Comparison of ENCODE assay signal across 8 cellular contexts in genomic region chr12:69238589-69239285, GRCh38. TPM values are rescaled to one million over a fixed set of nuclear protein-coding genes. Genes with fewer than 3 reads are reported as not detected.
DNase-seq lines count a peak whose midpoint lies in the region; ATAC-seq and TF ChIP-seq lines count a peak whose summit lies in the region.

No MANE protein-coding gene starts in this region.

- no peak overlapping the region for H3K23ac ChIP-seq in trophoblast cell (ENCODE audit: low read length)

- no peak overlapping the region for H3K9ac ChIP-seq in trophoblast cell (ENCODE audit: low read length)

- H2BK120ac ChIP-seq in trophoblast cell (ENCODE audit: insufficient read depth, low read length, poor library complexity), result no peak overlapping the region

- H3K4me1 Mint-ChIP-seq in effector memory CD8-positive, alpha-beta T cell (ENCODE audit: low read depth in 2 of 2), result peaks cover 27 to 40% of the 10 kb centered on the region in 2 donors

- H3K4me2 ChIP-seq in trophoblast cell (ENCODE audit: low read length), result peak overlapping the region; percentile 92

- H3K4me3 ChIP-seq in heart right ventricle (peak overlapping the region in 9 of 10 donors; percentile 60 to 99 (median 82)), MG63 (peak overlapping the region; percentile 85), trophoblast cell (ENCODE audit: low read depth, low read length) (no peak overlapping the region)

- H3K79me2 ChIP-seq in trophoblast cell (ENCODE audit: control insufficient read depth, insufficient read depth, low read length, poor library complexity), result peaks cover 13% of the 10 kb centered on the region

- H3K9me3 ChIP-seq in heart right ventricle (no peaks in the 10 kb centered on the region), MG63 (no peaks in the 10 kb centered on the region), trophoblast cell (ENCODE audit: insufficient read depth, low read depth, low read length) (no peaks in the 10 kb centered on the region)

- peaks cover 31% of the 10 kb centered on the region for H3K36me3 Mint-ChIP-seq in effector memory CD8-positive, alpha-beta T cell (ENCODE audit: insufficient read depth)

- peak overlapping the region; percentile 51 for H2AFZ ChIP-seq in trophoblast cell (ENCODE audit: insufficient read depth, low read length, poor library complexity)

- ATAC-seq in heart right ventricle (peak in 1 of 8 donors; percentile 6), left ventricle myocardium superior (no peak)
- ATAC-seq in effector memory CD8-positive, alpha-beta T cell (replicated peaks), result no peak

- H4K8ac ChIP-seq in trophoblast cell (ENCODE audit: low read depth, low read length), result peak overlapping the region; percentile 74

- H4K91ac ChIP-seq in trophoblast cell (ENCODE audit: low read depth, low read length), result no peak overlapping the region

- peak overlapping the region; percentile 98 to 100 for H3K27ac Mint-ChIP-seq in effector memory CD8-positive, alpha-beta T cell

- no peak for DNase-seq in heart right ventricle
- DNase-seq in left ventricle myocardium superior, result no peak
- no peak for DNase-seq in MG63
- DNase-seq in effector memory CD8-positive, alpha-beta T cell, result peak in 1 of 3 experiments; percentile 4
- DNase-seq in trophoblast cell, result no peak
- DNase-seq in UCSD-AML1 (lab: John Stamatoyannopoulos, UW; ENCODE audit: unreplicated experiment), result no peak
- no peak for DNase-seq in MV-4-11 (lab: John Stamatoyannopoulos, UW)
- no peak for DNase-seq in NCI-H226

- WGBS in heart right ventricle, 2 donors, result 21 to 22% methylated on average over 13 of the region's 13 CpGs
- WGBS in trophoblast cell (ENCODE audit: extremely low coverage, insufficient coverage, insufficient read length), result 100% methylated on average over 1 of the region's 13 CpGs

- no peaks in the 10 kb centered on the region for H3K36me3 ChIP-seq in heart right ventricle
- H3K36me3 ChIP-seq in MG63, result peaks cover 20% of the 10 kb centered on the region
- H3K36me3 ChIP-seq in trophoblast cell (ENCODE audit: control insufficient read depth in 1 of 2, insufficient read depth in 2 of 2, low read length in 2 of 2), result peaks cover 0 to under 1% of the 10 kb centered on the region in 2 experiments

- no peak overlapping the region for H2BK12ac ChIP-seq in trophoblast cell (ENCODE audit: low read length)

- H3K9me3 Mint-ChIP-seq in effector memory CD8-positive, alpha-beta T cell, result no peaks in the 10 kb centered on the region

- no peak overlapping the region for H2AK5ac ChIP-seq in trophoblast cell (ENCODE audit: low read length)

- H3K18ac ChIP-seq in trophoblast cell (ENCODE audit: low read length), result no peak overlapping the region

- peaks cover 7% of the 10 kb centered on the region for H3K79me1 ChIP-seq in trophoblast cell (ENCODE audit: low read length)

- peak overlapping the region; percentile 21 to 99 (median 92) for H3K27ac ChIP-seq in heart right ventricle
- no peak overlapping the region for H3K27ac ChIP-seq in trophoblast cell (ENCODE audit: low read depth, low read length)

- peak overlapping the region; percentile 36 for H4K12ac ChIP-seq in trophoblast cell (ENCODE audit: low read depth, low read length)

- no peak overlapping the region for H3K14ac ChIP-seq in trophoblast cell (ENCODE audit: low read length)

- intact Hi-C loops in heart right ventricle (cut with DNase I), result no loop called here
- intact Hi-C loops in left ventricle myocardium superior (cut with micrococcal nuclease), result no loop called here

- TF ChIP-seq CTCF in heart right ventricle (IDR thresholded peaks at IDR 0.05), result no peak

- H3K27me3 ChIP-seq in heart right ventricle, result no peaks in the 10 kb centered on the region
- no peaks in the 10 kb centered on the region for H3K27me3 ChIP-seq in MG63
- H3K27me3 ChIP-seq in trophoblast cell (ENCODE audit: insufficient read depth, low read length), result no peaks in the 10 kb centered on the region

- H3K4me3 Mint-ChIP-seq in effector memory CD8-positive, alpha-beta T cell, result peak overlapping the region; percentile 88 to 100

- H2BK5ac ChIP-seq in trophoblast cell (ENCODE audit: low read depth, low read length, poor library complexity), result no peak overlapping the region

- H3K4ac ChIP-seq in trophoblast cell (ENCODE audit: low read depth, low read length), result no peak overlapping the region

- no peaks in the 10 kb centered on the region for H3K27me3 Mint-ChIP-seq in effector memory CD8-positive, alpha-beta T cell

- peaks cover 7 to 43% (median 38%) of the 10 kb centered on the region in 9 donors for H3K4me1 ChIP-seq in heart right ventricle
- H3K4me1 ChIP-seq in trophoblast cell (ENCODE audit: control insufficient read depth in 1 of 2, insufficient read depth in 2 of 2, low read length in 2 of 2), result peaks cover 0 to 3% of the 10 kb centered on the region in 2 experiments

RNA-seq across cellular contexts. Expression of gene CPSF6, which starts 0.6 kb away (rescaled TPM):
- 10 to 100 TPM; 23.9 to 34.6 (median 29.3) TPM for total RNA-seq in heart right ventricle
- polyA plus RNA-seq in heart right ventricle, result 10 to 100 TPM; 11.7 to 13.2 TPM
- 30.9 TPM for total RNA-seq in left ventricle myocardium superior
- 50.9 and 69.1 TPM in 2 replicates for total RNA-seq in MG63 (2014; rRNA removed; shearing (Covaris generic); ENCODE audit: low replicate concordance)
- 48.6 and 50.7 TPM in 2 replicates for polyA plus RNA-seq in trophoblast cell (2013)
